ENCODE assay signal across 20 cellular contexts in the genomic region with DNA sequence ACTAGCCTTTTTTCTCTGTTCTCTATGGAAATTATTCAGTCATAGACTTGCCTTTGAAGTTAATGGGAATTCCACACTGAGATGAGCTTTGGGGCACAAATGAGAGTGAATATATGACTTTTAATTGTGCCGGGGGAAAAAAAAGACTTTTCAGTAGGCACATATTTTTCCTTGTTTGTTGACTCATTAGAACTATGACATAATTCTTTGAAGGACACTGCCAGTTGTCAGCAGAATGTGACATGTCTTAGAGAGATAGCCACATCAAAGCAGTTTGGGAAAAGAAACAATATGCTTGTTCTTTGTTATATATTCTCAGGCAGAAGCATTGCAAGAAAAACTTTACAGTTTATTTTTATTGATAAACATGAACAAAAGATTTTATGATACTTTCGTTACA.
"Had no signal": no experiment of that assay in that cellular context is flagged by ENCODE, and none has a peak within 500 bp of the region (broad histone marks: within the 10 kb centered on the region; RNA-seq: fewer than 3 reads in every experiment).

No MANE protein-coding gene starts in this region.

- ATAC-seq: activated CD8-positive, alpha-beta T cell treated with anti-CD3 and anti-CD28 coated beads, Interleukin-2, amount 10 ng/mL, durations not matched to agents 7 days and 5 days; lower lobe of right lung; natural killer cell; upper lobe of right lung had no signal

- H3K9me3 ChIP-seq: lower lobe of right lung, prostate gland, right atrium auricular region, thyroid gland, upper lobe of right lung had no signal

- H3K4me3 ChIP-seq: lower lobe of right lung, prostate gland, right atrium auricular region, thyroid gland, upper lobe of right lung had no signal

- H3K4me1 ChIP-seq: lower lobe of right lung, prostate gland, right atrium auricular region, thyroid gland, upper lobe of right lung had no signal

- H3K27me3 ChIP-seq: right atrium auricular region, thyroid gland had no signal

- DNase-seq: activated CD4-positive, alpha-beta T cell treated with anti-CD3 and anti-CD28 coated beads, Interleukin-2, amount 50 U/mL, for 1 hour; activated CD4-positive, CD25-positive, alpha-beta regulatory T cell treated with anti-CD3 and anti-CD28 coated beads, Interleukin-2, amount 50 U/mL, for 72 hours; activated CD8-positive, alpha-beta T cell treated with anti-CD3 and anti-CD28 coated beads, Interleukin-2, amount 10 ng/mL, durations not matched to agents 7 days and 5 days; activated gamma-delta T cell treated with Interleukin-2 at 50 U/mL for 16 hours; anterior cingulate cortex; brain microvascular endothelial cell; caudate nucleus; effector CD4-positive, alpha-beta T cell; foreskin fibroblast; kidney; lower lobe of right lung; mesendoderm; natural killer cell; stimulated activated CD4-positive, alpha-beta T cell treated with anti-CD3 and anti-CD28 coated beads, Interleukin-1b, Interleukin-23, amount 100 ng/mL, for 48 hours; substantia nigra; thyroid gland; upper lobe of right lung; WERI-Rb-1 had no signal

- H3K36me3 ChIP-seq: brain microvascular endothelial cell, lower lobe of right lung, prostate gland, right atrium auricular region, thyroid gland, upper lobe of right lung, WERI-Rb-1 had no signal

- H3K27ac ChIP-seq: brain microvascular endothelial cell, lower lobe of right lung, prostate gland, right atrium auricular region, thyroid gland, upper lobe of right lung, WERI-Rb-1 had no signal
